In the genomic region with DNA sequence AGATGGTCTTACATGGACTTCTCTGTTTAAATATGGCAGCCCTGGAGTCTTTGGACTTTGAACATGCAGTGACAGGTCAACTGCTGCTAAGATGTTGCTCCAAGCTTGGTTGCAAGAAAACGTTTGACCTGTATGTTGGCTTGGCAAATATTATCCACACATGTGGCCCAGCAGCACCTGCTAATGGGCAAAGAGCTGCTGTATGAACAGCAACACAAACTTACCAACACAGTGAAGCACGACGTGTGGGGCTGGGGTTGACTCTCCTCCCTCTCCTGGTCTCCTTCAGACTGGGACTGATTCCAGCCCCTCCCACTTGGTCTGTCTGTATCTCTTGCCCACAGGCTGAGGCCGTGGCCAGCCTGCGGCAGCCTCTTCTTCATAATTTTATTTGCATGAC, we compare ENCODE assay signal across 14 cellular contexts. TPM values are rescaled to one million over a fixed set of nuclear protein-coding genes. Genes with fewer than 3 reads are reported as not detected.
DNase-seq lines count a peak whose midpoint lies in the region; ATAC-seq and TF ChIP-seq lines count a peak whose summit lies in the region.
"Had no signal": no experiment of that assay in that cellular context is flagged by ENCODE, and none has a peak within 500 bp of the region (broad histone marks: within the 10 kb centered on the region; RNA-seq: fewer than 3 reads in every experiment).

No MANE protein-coding gene starts in this region.

- H3K27me3 ChIP-seq in gastroesophageal sphincter (no peaks in the 10 kb centered on the region), colonic mucosa (no peaks in the 10 kb centered on the region)
- H3K27me3 ChIP-seq: neural progenitor cell had no signal

- in situ Hi-C loops in SK-MEL-5 (cut with HindIII; ENCODE audit: low pct_unique_long_range_greater_than_20kb, low sequenced_read_pairs), result no loop called here

- no peak overlapping the region for H3K9ac ChIP-seq in colonic mucosa (ENCODE audit: low read depth in 2 of 2, low read length in 2 of 2)
- H3K9ac ChIP-seq: neural progenitor cell had no signal

- TF ChIP-seq CTCF in gastroesophageal sphincter (IDR thresholded peaks at IDR 0.05) (no peak), colonic mucosa (IDR thresholded peaks at IDR 0.05) (no peak)

- TF ChIP-seq POLR2A in gastroesophageal sphincter (IDR thresholded peaks at IDR 0.05), result no peak

- 41 to 60% methylated on average over 1 to 5 of the region's 5 CpGs for WGBS in gastroesophageal sphincter (ENCODE audit: low coverage in 1 of 2), 2 donors

- H3K9me3 ChIP-seq in gastroesophageal sphincter (no peaks in the 10 kb centered on the region), colonic mucosa (no peaks in the 10 kb centered on the region)
- H3K9me3 ChIP-seq: SJCRH30 had no signal

- DNase-seq in M059J (ENCODE audit: low read depth), result peak; percentile 76
- DNase-seq in SK-MEL-5 (ENCODE audit: low read depth, low spot score), result peak; percentile 56
- DNase-seq in skeletal muscle cell (ENCODE audit: low read depth), result no peak
- no peak for DNase-seq in colonic mucosa
- DNase-seq in T-helper 2 cell, result no peak
- DNase-seq: activated CD4-positive, alpha-beta T cell treated with anti-CD3 and anti-CD28 coated beads for 36 hours; activated gamma-delta T cell treated with Interleukin-2 at 50 U/mL for 16 hours; effector CD8-positive, alpha-beta T cell; SJCRH30 had no signal

- no peak for ATAC-seq in gastroesophageal sphincter
- ATAC-seq in HG02973 (IDR thresholded peaks at IDR 0.05; ENCODE audit: unreplicated experiment), result no peak
- ATAC-seq in HG03432 (IDR thresholded peaks at IDR 0.05; ENCODE audit: unreplicated experiment), result no peak
- ATAC-seq: activated CD4-positive, alpha-beta T cell treated with anti-CD3 and anti-CD28 coated beads for 36 hours had no signal

- H3K4me3 ChIP-seq in gastroesophageal sphincter (no peak overlapping the region), skeletal muscle cell (ENCODE audit: low read depth, low read length) (peak overlapping the region; percentile 22), colonic mucosa (no peak overlapping the region)
- H3K4me3 ChIP-seq: neural progenitor cell, SJCRH30 had no signal

- H3K27ac ChIP-seq in gastroesophageal sphincter, result peak overlapping the region; percentile 60 to 90 (median 83)
- no peak overlapping the region for H3K27ac ChIP-seq in colonic mucosa
- H3K27ac ChIP-seq: neural progenitor cell, SJCRH30 had no signal

- TF ChIP-seq EP300 in gastroesophageal sphincter (IDR thresholded peaks at IDR 0.05), result no peak

- H3K36me3 ChIP-seq in gastroesophageal sphincter (no peaks in the 10 kb centered on the region), colonic mucosa (no peaks in the 10 kb centered on the region)
- H3K36me3 ChIP-seq: neural progenitor cell, SJCRH30 had no signal

- H3K4me1 ChIP-seq in gastroesophageal sphincter, result peaks cover 10 to 79% (median 10%) of the 10 kb centered on the region in 3 donors
- no peaks in the 10 kb centered on the region for H3K4me1 ChIP-seq in colonic mucosa
- H3K4me1 ChIP-seq: SJCRH30 had no signal

- intact Hi-C loops in colonic mucosa (cut with DNase I), result no loop called here

RNA-seq across cellular contexts. Expression of a gene that starts 3.8 kb away (rescaled TPM):
- 11.4 and 14.5 TPM in 2 replicates for total RNA-seq in M059J (2014; rRNA removed; shearing (Covaris generic))
- 12.1 and 13.7 TPM in 2 replicates for total RNA-seq in SK-MEL-5 (2014; rRNA removed; shearing (Covaris generic))
- polyA plus RNA-seq in SK-MEL-5 (2015; cell fraction: cytosol; rRNA removed), result 5.3 and 6.2 TPM in 2 replicates
- 1.2 and 2.1 TPM in 2 replicates for polyA plus RNA-seq in SK-MEL-5 (2015; cell fraction: nucleus; rRNA removed)
- 10 to 100 TPM; 13.0 to 24.8 (median 20.0) TPM for total RNA-seq in gastroesophageal sphincter
- 1 to 10 TPM in 1 of 2 donors, under 1 TPM in 1; 0.42 to 2.1 TPM for total RNA-seq in colonic mucosa
- total RNA-seq: activated CD4-positive, alpha-beta T cell treated with anti-CD3 and anti-CD28 coated beads for 36 hours; HT-29 had no signal

Comparison
In these comparisons a context has a peak if more than half of its experiments do, and no peak if none do; other contexts are left out.
1. DNase-seq: peak in M059J (single experiment) and SK-MEL-5 (single experiment); none in skeletal muscle cell (single experiment), colonic mucosa (single experiment) and T-helper 2 cell (0 of 5).